In genomic region chr1:201268604-201269151, GRCh38 we compare ENCODE assay signal across 10 cellular contexts. TPM values are rescaled to one million over a fixed set of nuclear protein-coding genes. Genes with fewer than 3 reads are reported as not detected.
DNase-seq lines count a peak whose midpoint lies in the region; ATAC-seq lines count a peak whose summit lies in the region.
"Had no signal": no experiment of that assay in that cellular context is flagged by ENCODE, and none has a peak within 500 bp of the region (broad histone marks: within the 10 kb centered on the region; RNA-seq: fewer than 3 reads in every experiment).

No MANE protein-coding gene starts in this region.

- ATAC-seq in sciatic nerve (no peak), HG02870 (IDR thresholded peaks at IDR 0.05; ENCODE audit: unreplicated experiment) (no peak)

- intact Hi-C loops in sciatic nerve (cut with DNase I): no loop called here

- DNase-seq in EH (ENCODE audit: low read depth) (peak; percentile 93), NCI-H69 (lab: John Stamatoyannopoulos, UW) (peak; percentile 74), fibroblast of gingiva (ENCODE audit: low read depth) (peak; percentile 27), renal cortical epithelial cell (ENCODE audit: low read depth) (peak; percentile 65), sciatic nerve (ENCODE audit: low spot score) (no peak), COLO829 (ENCODE audit: low spot score) (no peak), SHP77 (lab: John Stamatoyannopoulos, UW) (no peak)
- DNase-seq: activated naive CD8-positive, alpha-beta T cell treated with anti-CD3 and anti-CD28 coated beads, Interleukin-2, amount 50 U/mL, for 24 hours had no signal

RNA-seq across cellular contexts. Expression of gene PKP1, which starts 14.6 kb away (rescaled TPM):
- total RNA-seq in renal cortical epithelial cell (0.15 and 3.3 TPM in 2 replicates), sciatic nerve (8.2 TPM)
- total RNA-seq: liver had no signal

Comparison
In these comparisons a context has a peak if more than half of its experiments do, and no peak if none do; other contexts are left out.
1. DNase-seq: peak in EH (single experiment), NCI-H69 (single experiment), fibroblast of gingiva (single experiment) and renal cortical epithelial cell (single experiment); none in sciatic nerve (single experiment), COLO829 (single experiment) and SHP77 (0 of 2).